8 cellular contexts compared by ENCODE assay signal in the genomic region with DNA sequence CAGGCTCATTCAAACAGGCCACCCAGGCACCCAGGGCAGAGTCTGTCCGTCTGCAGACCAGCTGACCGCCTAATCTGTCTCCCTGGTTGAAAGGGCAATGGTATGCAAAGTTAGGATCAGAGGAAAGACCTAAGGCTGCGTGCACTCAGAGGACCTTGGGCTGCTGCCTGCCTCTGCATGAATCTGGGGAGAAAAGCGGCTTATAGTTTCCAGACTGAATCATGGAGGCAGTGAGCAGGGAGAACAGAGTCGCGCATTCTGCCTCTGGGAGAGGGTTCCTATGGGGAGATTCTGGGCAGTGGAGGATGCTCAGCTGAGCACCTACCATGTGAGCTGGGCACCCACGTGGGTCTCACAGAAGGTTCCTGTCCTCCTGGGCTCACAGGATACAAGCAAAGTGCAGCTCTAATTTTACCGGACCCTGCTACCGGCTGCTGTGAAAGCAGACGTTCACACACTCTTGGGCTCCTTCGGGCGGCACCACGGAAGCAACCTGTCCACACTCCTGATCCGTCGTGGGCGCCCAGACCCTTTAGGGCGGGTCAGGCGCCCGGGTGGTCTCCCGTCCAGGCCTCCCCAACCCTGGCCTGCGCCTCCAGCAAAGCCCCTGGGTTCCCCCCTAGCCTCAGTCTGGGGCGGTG. TPM values are rescaled to one million over a fixed set of nuclear protein-coding genes. Genes with fewer than 3 reads are reported as not detected.
DNase-seq lines count a peak whose midpoint lies in the region; ATAC-seq and TF ChIP-seq lines count a peak whose summit lies in the region.

No MANE protein-coding gene starts in this region.

- DNase-seq in AG04449 (ENCODE audit: low read depth, low spot score) (no peak), RWPE1 (ENCODE audit: low spot score) (peak; percentile 48), cerebellum (ENCODE audit: low spot score) (peak; percentile 42), stomach (no peak), GM19240 (ENCODE audit: insufficient read length, low spot score) (no peak)

- TF ChIP-seq CTCF in AG04449 (IDR thresholded peaks at IDR 0.05; ENCODE audit: insufficient read depth, low read length, missing control alignments) (no peak), RWPE1 (conservative IDR thresholded peaks at IDR 0.05; ENCODE audit: low read depth) (no peak), liver (IDR thresholded peaks at IDR 0.05; ENCODE audit: low read depth, low read length, missing input control) (no peak), stomach (IDR thresholded peaks at IDR 0.05) (no peak)

- H3K9me3 ChIP-seq in liver (ENCODE audit: control insufficient read depth in 4 of 4, low read length in 3 of 4), result no peaks in the 10 kb centered on the region
- no peaks in the 10 kb centered on the region for H3K9me3 ChIP-seq in stomach

- POLR2A ChIA-PET in AG04449 (lab: Yijun Ruan, JAX) (no interaction called here), RWPE1 (lab: Yijun Ruan, JAX; ENCODE audit: low non-redundant PET) (interaction anchor here (0.6 kb wide), 1 partner anchor 33 kb away, joined by 4 read pairs; no protein-coding TSS in a partner anchor)

- ATAC-seq in GM18517 (IDR thresholded peaks at IDR 0.05; ENCODE audit: unreplicated experiment) (peak; percentile 20), HG03025 (IDR thresholded peaks at IDR 0.05; ENCODE audit: low FRiP score, unreplicated experiment) (peak; percentile 16)

- 5% methylated on average over 22 of the region's 22 CpGs for WGBS in liver
- WGBS in stomach, 5 donors, result 12 to 22% (median 15%) methylated on average over 16 to 22 of the region's 22 CpGs

- H3K4me1 ChIP-seq in liver (ENCODE audit: control insufficient read depth in 4 of 4, insufficient read depth in 4 of 4, low read length in 3 of 4) (peaks cover 6 to 39% (median 28%) of the 10 kb centered on the region in 4 donors), stomach (peaks cover 12 to 50% (median 34%) of the 10 kb centered on the region in 4 donors)

- no peaks in the 10 kb centered on the region for H3K27me3 ChIP-seq in liver (ENCODE audit: control insufficient read depth in 4 of 4, insufficient read depth in 4 of 4, low read length in 3 of 4)
- no peaks in the 10 kb centered on the region for H3K27me3 ChIP-seq in stomach

- peak overlapping the region; percentile 77 to 88 for H3K9ac ChIP-seq in liver (ENCODE audit: low read depth in 1 of 2, low read length in 2 of 2)

- H3K36me3 ChIP-seq in liver (ENCODE audit: control insufficient read depth in 4 of 4, insufficient read depth in 3 of 4, low read depth in 1 of 4, low read length in 3 of 4), result peaks cover 2 to 10% (median 3%) of the 10 kb centered on the region in 4 donors
- no peaks in the 10 kb centered on the region for H3K36me3 ChIP-seq in stomach

- TF ChIP-seq EP300 in stomach (IDR thresholded peaks at IDR 0.05), result no peak

- intact Hi-C loops in stomach (cut with DNase I; ENCODE audit: low total_unique reads), result no loop called here

- CTCF ChIA-PET in AG04449 (lab: Yijun Ruan, JAX) (interaction anchor here (1.7 kb wide), 1 partner anchor 43 kb away, joined by 6 read pairs; no protein-coding TSS in a partner anchor), RWPE1 (lab: Yijun Ruan, JAX) (no interaction called here)

- H3K27ac ChIP-seq in RWPE1 (peak overlapping the region; percentile 77), liver (ENCODE audit: low read depth in 1 of 2, low read length in 2 of 2) (peak overlapping the region; percentile 90 to 95), stomach (peak overlapping the region in 4 of 5 donors; percentile 60 to 82 (median 70))

- TF ChIP-seq RAD21 in liver (IDR thresholded peaks at IDR 0.05), result peak; percentile 30 to 51

- TF ChIP-seq POLR2A in stomach (IDR thresholded peaks at IDR 0.05), result no peak

- peak overlapping the region; percentile 70 for H3K4me3 ChIP-seq in AG04449 (ENCODE audit: low read depth, low read length)
- peak overlapping the region; percentile 82 to 87 (median 86) for H3K4me3 ChIP-seq in liver (ENCODE audit: low read depth in 1 of 3, low read length in 3 of 3)
- peak overlapping the region; percentile 61 to 95 (median 72) for H3K4me3 ChIP-seq in stomach

TF ChIP-seq in liver, 16 proteins besides CTCF, POLR2A, EP300 and RAD21:
- TF ChIP-seq JUND (IDR thresholded peaks at IDR 0.05) (no peak), GABPA (IDR thresholded peaks at IDR 0.05 in 1 of 2, conservative IDR thresholded peaks at IDR 0.05 in 1 of 2) (no peak), YY1 (IDR thresholded peaks at IDR 0.05) (peak; percentile 54), HNF4A (conservative IDR thresholded peaks at IDR 0.05) (peak; percentile 76 to 78), SP1 (IDR thresholded peaks at IDR 0.05) (peak; percentile 59), RXRA (IDR thresholded peaks at IDR 0.05) (peak; percentile 63 to 72), HNF4G (IDR thresholded peaks at IDR 0.05) (no peak), FOXA1 (IDR thresholded peaks at IDR 0.05) (no peak), FOXA2 (IDR thresholded peaks at IDR 0.05) (no peak), EGR1 (IDR thresholded peaks at IDR 0.05; ENCODE audit: low read depth in 2 of 2) (no peak), NR2F2 (IDR thresholded peaks at IDR 0.05) (no peak)
- TF ChIP-seq, protein P1, sequence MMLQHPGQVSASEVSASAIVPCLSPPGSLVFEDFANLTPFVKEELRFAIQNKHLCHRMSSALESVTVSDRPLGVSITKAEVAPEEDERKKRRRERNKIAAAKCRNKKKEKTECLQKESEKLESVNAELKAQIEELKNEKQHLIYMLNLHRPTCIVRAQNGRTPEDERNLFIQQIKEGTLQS (IDR thresholded peaks at IDR 0.05), result no peak
- TF ChIP-seq, protein P2, sequence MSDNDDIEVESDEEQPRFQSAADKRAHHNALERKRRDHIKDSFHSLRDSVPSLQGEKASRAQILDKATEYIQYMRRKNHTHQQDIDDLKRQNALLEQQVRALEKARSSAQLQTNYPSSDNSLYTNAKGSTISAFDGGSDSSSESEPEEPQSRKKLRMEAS (IDR thresholded peaks at IDR 0.05), result peak; percentile 45
- TF ChIP-seq, protein P3, sequence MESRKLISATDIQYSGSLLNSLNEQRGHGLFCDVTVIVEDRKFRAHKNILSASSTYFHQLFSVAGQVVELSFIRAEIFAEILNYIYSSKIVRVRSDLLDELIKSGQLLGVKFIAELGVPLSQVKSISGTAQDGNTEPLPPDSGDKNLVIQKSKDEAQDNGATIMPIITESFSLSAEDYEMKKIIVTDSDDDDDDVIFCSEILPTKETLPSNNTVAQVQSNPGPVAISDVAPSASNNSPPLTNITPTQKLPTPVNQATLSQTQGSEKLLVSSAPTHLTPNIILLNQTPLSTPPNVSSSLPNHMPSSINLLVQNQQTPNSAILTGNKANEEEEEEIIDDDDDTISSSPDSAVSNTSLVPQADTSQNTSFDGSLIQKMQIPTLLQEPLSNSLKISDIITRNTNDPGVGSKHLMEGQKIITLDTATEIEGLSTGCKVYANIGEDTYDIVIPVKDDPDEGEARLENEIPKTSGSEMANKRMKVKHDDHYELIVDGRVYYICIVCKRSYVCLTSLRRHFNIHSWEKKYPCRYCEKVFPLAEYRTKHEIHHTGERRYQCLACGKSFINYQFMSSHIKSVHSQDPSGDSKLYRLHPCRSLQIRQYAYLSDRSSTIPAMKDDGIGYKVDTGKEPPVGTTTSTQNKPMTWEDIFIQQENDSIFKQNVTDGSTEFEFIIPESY (IDR thresholded peaks at IDR 0.05), result no peak
- TF ChIP-seq, protein P4, sequence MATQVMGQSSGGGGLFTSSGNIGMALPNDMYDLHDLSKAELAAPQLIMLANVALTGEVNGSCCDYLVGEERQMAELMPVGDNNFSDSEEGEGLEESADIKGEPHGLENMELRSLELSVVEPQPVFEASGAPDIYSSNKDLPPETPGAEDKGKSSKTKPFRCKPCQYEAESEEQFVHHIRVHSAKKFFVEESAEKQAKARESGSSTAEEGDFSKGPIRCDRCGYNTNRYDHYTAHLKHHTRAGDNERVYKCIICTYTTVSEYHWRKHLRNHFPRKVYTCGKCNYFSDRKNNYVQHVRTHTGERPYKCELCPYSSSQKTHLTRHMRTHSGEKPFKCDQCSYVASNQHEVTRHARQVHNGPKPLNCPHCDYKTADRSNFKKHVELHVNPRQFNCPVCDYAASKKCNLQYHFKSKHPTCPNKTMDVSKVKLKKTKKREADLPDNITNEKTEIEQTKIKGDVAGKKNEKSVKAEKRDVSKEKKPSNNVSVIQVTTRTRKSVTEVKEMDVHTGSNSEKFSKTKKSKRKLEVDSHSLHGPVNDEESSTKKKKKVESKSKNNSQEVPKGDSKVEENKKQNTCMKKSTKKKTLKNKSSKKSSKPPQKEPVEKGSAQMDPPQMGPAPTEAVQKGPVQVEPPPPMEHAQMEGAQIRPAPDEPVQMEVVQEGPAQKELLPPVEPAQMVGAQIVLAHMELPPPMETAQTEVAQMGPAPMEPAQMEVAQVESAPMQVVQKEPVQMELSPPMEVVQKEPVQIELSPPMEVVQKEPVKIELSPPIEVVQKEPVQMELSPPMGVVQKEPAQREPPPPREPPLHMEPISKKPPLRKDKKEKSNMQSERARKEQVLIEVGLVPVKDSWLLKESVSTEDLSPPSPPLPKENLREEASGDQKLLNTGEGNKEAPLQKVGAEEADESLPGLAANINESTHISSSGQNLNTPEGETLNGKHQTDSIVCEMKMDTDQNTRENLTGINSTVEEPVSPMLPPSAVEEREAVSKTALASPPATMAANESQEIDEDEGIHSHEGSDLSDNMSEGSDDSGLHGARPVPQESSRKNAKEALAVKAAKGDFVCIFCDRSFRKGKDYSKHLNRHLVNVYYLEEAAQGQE (IDR thresholded peaks at IDR 0.05), result no peak

RNA-seq across cellular contexts. Expression of a gene that starts 0.8 kb away (rescaled TPM):
- total RNA-seq in cerebellum, result 11.4 TPM
- 100 to 1,000 TPM in 1 of 2 donors, 10 to 100 TPM in 1; 85.3 to 169 TPM for total RNA-seq in liver
- 100 to 1,000 TPM; 112 to 289 TPM for polyA plus RNA-seq in liver
- 10 to 100 TPM in 2 of 5 donors, 1 to 10 TPM in 3; 2.9 to 63.7 (median 8.3) TPM for total RNA-seq in stomach
- 10 to 100 TPM in 1 of 3 donors, 1 to 10 TPM in 2; 6.7 to 19.4 (median 9.3) TPM for polyA plus RNA-seq in stomach

RNA-seq across cellular contexts. Expression of a gene that starts 51.6 kb away (rescaled TPM):
- 507 TPM for total RNA-seq in cerebellum
- total RNA-seq in liver, result 100 to 1,000 TPM; 503 to 624 TPM
- polyA plus RNA-seq in liver, result 100 to 1,000 TPM; 385 to 434 TPM
- total RNA-seq in stomach, result 1,000 to 10,000 TPM in 3 of 5 donors, 100 to 1,000 TPM in 2; 409 to 1,431 (median 1,065) TPM
- polyA plus RNA-seq in stomach, result 1,000 to 10,000 TPM in 1 of 3 donors, 100 to 1,000 TPM in 2; 875 to 1,080 (median 957) TPM

Comparison
In these comparisons a context has a peak if more than half of its experiments do, and no peak if none do; other contexts are left out.
1. DNase-seq: peak in RWPE1 (single experiment) and cerebellum (single experiment); none in AG04449 (single experiment), stomach (single experiment) and GM19240 (single experiment).
2. Peak in every context shown above with its lines, with median percentiles within 50 percentile points of each other: H3K4me3 ChIP-seq and H3K27ac ChIP-seq.